Comparison of ENCODE assay signal across 15 cellular contexts in the genomic region with DNA sequence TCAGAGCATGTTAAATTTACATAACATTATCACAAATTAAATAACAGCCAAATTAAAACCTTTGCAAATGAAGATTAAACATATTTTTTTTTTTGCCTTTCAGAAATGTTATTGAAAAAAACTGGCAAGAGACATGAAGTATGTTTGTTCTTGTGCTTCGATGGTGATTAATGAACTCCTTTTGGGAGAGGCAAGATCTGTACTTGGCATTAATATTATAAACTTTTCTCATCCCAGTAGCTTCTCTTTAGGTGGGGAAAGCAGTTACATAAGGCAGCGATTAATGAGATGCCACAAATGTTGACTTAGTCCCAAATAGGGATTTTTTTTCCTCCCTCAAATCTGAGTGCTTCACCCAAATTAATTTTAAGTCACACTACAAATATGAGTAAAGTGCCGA.
"Had no signal": no experiment of that assay in that cellular context is flagged by ENCODE, and none has a peak within 500 bp of the region (broad histone marks: within the 10 kb centered on the region; RNA-seq: fewer than 3 reads in every experiment).

No MANE protein-coding gene starts in this region.

- H3K9me3 ChIP-seq: ascending aorta had no signal

- H3K4me3 ChIP-seq: ascending aorta, dorsolateral prefrontal cortex, tibial nerve had no signal

- DNase-seq: activated CD4-positive, alpha-beta T cell treated with anti-CD3 and anti-CD28 coated beads, Interleukin-2, amount 50 U/mL, for 48 hours; activated naive CD4-positive, alpha-beta T cell treated with anti-CD3 and anti-CD28 coated beads, Interleukin-2, amount 10 ng/mL, durations not matched to agents 7 days and 5 days; activated T-cell treated with anti-CD3 and anti-CD28 coated beads, Interleukin-2, amount 50 U/mL, for 24 hours; endodermal cell; erythroblast; hippocampal formation; mesenchymal stem cell; occipital lobe; stimulated activated CD4-positive, alpha-beta T cell treated with anti-CD3 and anti-CD28 coated beads, Interleukin-2, amount 100 ng/mL, for 24 hours; WERI-Rb-1 had no signal

- ATAC-seq: natural killer cell treated with Interleukin-12 subunit alpha and Interleukin-12 subunit beta and Interleukin-15 and Interleukin-18, amount 100 ng/mL, for 72 hours; stimulated activated effector memory CD8-positive, alpha-beta T cell treated with anti-CD3 and anti-CD28 coated beads, Interleukin-12 subunit alpha, Interleukin-12 subunit beta, amount 100 ng/mL, for 72 hours had no signal

- H3K36me3 Mint-ChIP-seq: activated naive CD4-positive, alpha-beta T cell treated with anti-CD3 and anti-CD28 coated beads, Interleukin-2, amount 10 ng/mL, durations not matched to agents 7 days and 5 days; stimulated activated effector memory CD8-positive, alpha-beta T cell treated with anti-CD3 and anti-CD28 coated beads, Interleukin-12 subunit alpha, Interleukin-12 subunit beta, amount 100 ng/mL, for 72 hours had no signal

- H3K4me1 ChIP-seq: ascending aorta had no signal

- H3K4me1 Mint-ChIP-seq: activated naive CD4-positive, alpha-beta T cell treated with anti-CD3 and anti-CD28 coated beads, Interleukin-2, amount 10 ng/mL, durations not matched to agents 7 days and 5 days; stimulated activated effector memory CD8-positive, alpha-beta T cell treated with anti-CD3 and anti-CD28 coated beads, Interleukin-12 subunit alpha, Interleukin-12 subunit beta, amount 100 ng/mL, for 72 hours had no signal

- H3K27me3 Mint-ChIP-seq: activated naive CD4-positive, alpha-beta T cell treated with anti-CD3 and anti-CD28 coated beads, Interleukin-2, amount 10 ng/mL, durations not matched to agents 7 days and 5 days; activated T-cell treated with anti-CD3 and anti-CD28 coated beads, Interleukin-2, amount 50 U/mL, for 24 hours; natural killer cell treated with Interleukin-12 subunit alpha and Interleukin-12 subunit beta and Interleukin-15 and Interleukin-18, amount 100 ng/mL, for 72 hours had no signal

- H3K4me3 Mint-ChIP-seq: activated naive CD4-positive, alpha-beta T cell treated with anti-CD3 and anti-CD28 coated beads, Interleukin-2, amount 10 ng/mL, durations not matched to agents 7 days and 5 days; activated T-cell treated with anti-CD3 and anti-CD28 coated beads, Interleukin-2, amount 50 U/mL, for 24 hours; endodermal cell; natural killer cell treated with Interleukin-12 subunit alpha and Interleukin-12 subunit beta and Interleukin-15 and Interleukin-18, amount 100 ng/mL, for 72 hours; stimulated activated effector memory CD8-positive, alpha-beta T cell treated with anti-CD3 and anti-CD28 coated beads, Interleukin-12 subunit alpha, Interleukin-12 subunit beta, amount 100 ng/mL, for 72 hours had no signal

- H3K36me3 ChIP-seq: ascending aorta, tibial nerve, WERI-Rb-1 had no signal

- H3K27me3 ChIP-seq: ascending aorta, tibial nerve had no signal

- H3K27ac Mint-ChIP-seq: activated naive CD4-positive, alpha-beta T cell treated with anti-CD3 and anti-CD28 coated beads, Interleukin-2, amount 10 ng/mL, durations not matched to agents 7 days and 5 days; activated T-cell treated with anti-CD3 and anti-CD28 coated beads, Interleukin-2, amount 50 U/mL, for 24 hours; endodermal cell; natural killer cell treated with Interleukin-12 subunit alpha and Interleukin-12 subunit beta and Interleukin-15 and Interleukin-18, amount 100 ng/mL, for 72 hours; stimulated activated effector memory CD8-positive, alpha-beta T cell treated with anti-CD3 and anti-CD28 coated beads, Interleukin-12 subunit alpha, Interleukin-12 subunit beta, amount 100 ng/mL, for 72 hours had no signal

- H3K9me3 Mint-ChIP-seq: natural killer cell treated with Interleukin-12 subunit alpha and Interleukin-12 subunit beta and Interleukin-15 and Interleukin-18, amount 100 ng/mL, for 72 hours; stimulated activated effector memory CD8-positive, alpha-beta T cell treated with anti-CD3 and anti-CD28 coated beads, Interleukin-12 subunit alpha, Interleukin-12 subunit beta, amount 100 ng/mL, for 72 hours had no signal

- H3K27ac ChIP-seq: ascending aorta, dorsolateral prefrontal cortex, tibial nerve, WERI-Rb-1 had no signal
